In the genomic region with DNA sequence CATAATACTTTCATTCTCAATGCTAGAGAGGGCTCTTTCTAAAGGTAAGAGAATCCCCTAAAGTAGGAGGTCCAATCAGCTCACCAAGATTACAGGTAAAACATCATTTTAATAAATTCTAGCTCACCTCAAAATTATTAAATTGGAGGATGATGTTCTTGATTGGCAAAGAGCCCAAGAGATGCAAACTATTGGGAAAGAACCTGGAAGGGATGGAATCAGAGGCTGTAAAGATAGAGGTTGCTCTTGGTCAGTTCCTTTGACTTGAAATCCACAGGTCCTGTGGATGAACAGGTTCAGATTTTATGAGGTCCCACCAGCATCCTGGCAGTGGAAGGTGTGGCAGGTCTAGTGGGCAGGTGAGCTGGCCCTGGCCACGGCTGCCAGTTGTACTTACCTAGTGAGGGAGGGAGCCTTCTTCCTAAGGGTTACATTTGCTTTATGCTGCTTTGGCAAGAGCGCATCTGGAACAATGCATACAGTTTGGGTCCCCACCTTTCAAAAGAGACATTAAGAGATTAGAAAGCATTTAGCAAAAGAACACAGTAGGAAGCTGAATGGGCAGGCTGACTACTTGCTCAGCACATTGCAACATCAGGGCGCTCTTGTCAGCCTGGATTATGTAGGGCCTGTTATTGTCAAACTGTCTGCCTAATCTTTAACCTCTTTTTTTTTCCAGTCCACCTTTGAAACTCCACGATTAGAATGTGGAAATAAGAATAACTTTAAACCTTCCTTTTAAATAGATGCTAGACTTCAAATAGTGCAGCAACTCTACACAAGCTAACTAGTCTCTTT, we compare ENCODE assay signal across 1 cellular context.
A peak's percentile ranks its signal among the peaks of the same experiment; 100 is the strongest.
TF ChIP-seq lines count a peak whose summit lies in the region.

No MANE protein-coding gene starts in this region.

TF ChIP-seq in A549, 52 proteins besides CTCF, POLR2A, EP300 and RAD21:
- TF ChIP-seq CHD4 (IDR thresholded peaks at IDR 0.05; ENCODE audit: borderline replicate concordance) (no peak), HOXB13 (CRISPR knock-in tag; IDR thresholded peaks at IDR 0.05; ENCODE audit: low read depth) (no peak), CEBPB (IDR thresholded peaks at IDR 0.05) (peak in 1 of 2 experiments; percentile 56; a peak in 1 of 4 replicates)
- TF ChIP-seq, protein P1, sequence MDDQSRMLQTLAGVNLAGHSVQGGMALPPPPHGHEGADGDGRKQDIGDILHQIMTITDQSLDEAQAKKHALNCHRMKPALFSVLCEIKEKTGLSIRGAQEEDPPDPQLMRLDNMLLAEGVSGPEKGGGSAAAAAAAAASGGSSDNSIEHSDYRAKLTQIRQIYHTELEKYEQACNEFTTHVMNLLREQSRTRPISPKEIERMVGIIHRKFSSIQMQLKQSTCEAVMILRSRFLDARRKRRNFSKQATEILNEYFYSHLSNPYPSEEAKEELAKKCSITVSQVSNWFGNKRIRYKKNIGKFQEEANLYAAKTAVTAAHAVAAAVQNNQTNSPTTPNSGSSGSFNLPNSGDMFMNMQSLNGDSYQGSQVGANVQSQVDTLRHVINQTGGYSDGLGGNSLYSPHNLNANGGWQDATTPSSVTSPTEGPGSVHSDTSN (IDR thresholded peaks at IDR 0.05) = no peak
